1 cellular context compared by ENCODE assay signal in genomic region chr19:18996351-18996750, GRCh38.
TF ChIP-seq lines count a peak whose summit lies in the region.

No MANE protein-coding gene starts in this region.

TF ChIP-seq in GM23338, 12 proteins besides CTCF, POLR2A, EP300 and RAD21 (continued from another document):
- no peak for TF ChIP-seq ZNF462 (CRISPR knock-in tag; IDR thresholded peaks at IDR 0.05)
- no peak for TF ChIP-seq REST (IDR thresholded peaks at IDR 0.05; ENCODE audit: unreplicated experiment)
- TF ChIP-seq EZH2 (IDR thresholded peaks at IDR 0.05; ENCODE audit: low read depth, unreplicated experiment), result no peak
